Comparison of ENCODE assay signal across 1 cellular context in the genomic region with DNA sequence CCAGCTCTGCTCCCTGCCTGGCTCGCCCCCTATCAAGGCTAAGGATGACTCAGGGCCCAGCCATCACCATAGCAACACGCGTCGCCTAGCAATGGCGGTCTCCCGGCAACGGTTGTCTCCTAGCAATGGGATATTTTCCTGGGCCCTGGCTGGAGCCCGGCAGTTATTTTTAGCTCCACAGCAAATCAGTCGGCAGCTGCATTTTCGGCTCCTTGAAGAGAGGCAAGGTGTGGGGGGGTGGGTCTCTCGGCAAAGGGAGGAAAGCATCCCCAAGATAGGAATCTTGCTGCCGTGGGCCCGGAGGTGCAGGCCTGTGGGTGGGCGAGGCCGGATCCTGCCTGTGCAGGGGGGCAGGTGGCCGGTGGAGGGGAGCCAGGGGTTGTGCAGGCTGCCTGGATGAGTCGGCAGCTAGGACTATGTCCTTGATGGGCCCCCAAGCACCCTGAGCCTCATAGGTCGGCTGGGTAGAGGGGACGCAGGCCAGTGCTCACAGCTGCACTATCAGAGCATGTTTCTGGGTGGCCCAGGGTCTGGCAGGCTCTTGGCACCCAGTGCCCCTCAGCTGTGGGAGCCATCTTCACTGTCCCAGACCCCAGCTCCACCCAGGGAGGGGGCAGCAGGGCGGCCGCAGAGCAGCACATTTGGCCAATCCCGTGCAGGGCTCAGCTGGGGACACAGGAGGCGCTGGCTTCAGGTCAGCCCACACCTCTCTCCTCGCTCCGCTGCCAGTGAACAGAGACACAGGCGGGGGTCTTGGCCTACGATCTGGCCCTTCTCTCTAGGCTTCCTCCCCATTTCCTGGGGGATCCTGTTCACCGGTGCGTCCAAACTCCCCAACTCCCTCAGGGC.
A peak's percentile ranks its signal among the peaks of the same experiment; 100 is the strongest.
TF ChIP-seq lines count a peak whose summit lies in the region.

No MANE protein-coding gene starts in this region.

TF ChIP-seq in SK-N-SH, 30 proteins besides CTCF, POLR2A, EP300 and RAD21 (continued from another document):
- TF ChIP-seq TEAD4 (IDR thresholded peaks at IDR 0.05; ENCODE audit: borderline replicate concordance, insufficient read depth) (no peak), RXRA (IDR thresholded peaks at IDR 0.05; ENCODE audit: borderline replicate concordance, low read depth) (no peak), RFX5 (IDR thresholded peaks at IDR 0.05; ENCODE audit: low read length) (no peak), FOSL2 (IDR thresholded peaks at IDR 0.05; ENCODE audit: borderline replicate concordance, low read depth) (peak; percentile 48; the same call in 1 of the 2 replicates), SMC3 (IDR thresholded peaks at IDR 0.05; ENCODE audit: low read depth, low read length) (no peak), FOXJ3 (CRISPR knock-in tag; IDR thresholded peaks at IDR 0.05) (no peak), GATA2 (CRISPR knock-in tag; IDR thresholded peaks at IDR 0.05) (peak; percentile 53; the same call in 1 of the 2 replicates), USF1 (IDR thresholded peaks at IDR 0.05; ENCODE audit: borderline replicate concordance, low read depth) (no peak)
